8 cellular contexts compared by ENCODE assay signal in the genomic region with DNA sequence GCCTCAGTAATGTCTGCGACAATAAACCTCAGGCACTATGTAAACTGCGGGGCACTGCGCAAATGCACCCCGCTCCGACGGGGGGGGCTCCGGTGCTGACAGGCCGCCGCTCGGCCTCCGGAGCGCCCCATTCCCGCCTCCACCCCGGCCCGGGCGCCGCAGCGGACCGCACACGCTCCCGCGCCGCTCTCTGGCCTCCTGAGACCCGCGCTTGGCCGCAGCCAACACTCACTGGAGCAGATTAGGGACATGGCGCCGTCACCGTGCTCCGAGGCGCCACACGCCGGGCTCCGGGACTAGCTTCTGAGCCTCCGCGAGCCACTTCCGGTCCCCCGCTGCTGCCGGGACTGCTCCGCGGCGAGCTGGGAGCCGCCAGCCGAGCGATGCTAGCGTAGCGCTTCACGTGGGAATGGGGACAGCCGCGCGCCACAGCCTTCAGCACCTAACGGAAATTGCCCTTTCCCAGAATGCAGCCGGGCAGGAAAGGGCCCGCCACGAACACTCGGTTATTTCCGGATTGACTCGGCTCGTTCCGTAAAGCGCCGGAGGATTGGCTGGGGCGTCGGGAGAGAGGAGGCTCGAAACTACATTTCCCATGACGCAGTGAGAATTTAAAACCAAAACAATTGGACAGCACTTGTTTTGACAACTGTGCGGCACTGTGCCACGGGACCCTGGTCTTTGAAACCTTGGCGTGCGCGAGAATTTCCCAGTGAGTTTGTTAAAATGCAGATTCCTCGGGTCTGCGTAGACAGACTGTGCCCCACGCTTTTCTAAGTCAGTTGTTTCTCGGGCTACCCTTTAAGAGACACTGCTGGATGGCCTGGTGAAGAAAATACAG. TPM values are rescaled to one million over a fixed set of nuclear protein-coding genes. Genes with fewer than 3 reads are reported as not detected.
DNase-seq lines count a peak whose midpoint lies in the region; ATAC-seq and TF ChIP-seq lines count a peak whose summit lies in the region.

A gene (minus strand): TSS at position 454 of the 841 bp plus-strand sequence. CDS start 203 bp downstream, at position 251.

- no peaks in the 10 kb centered on the region for H3K9me2 ChIP-seq in SK-N-SH

- H3K36me3 ChIP-seq in SK-N-SH (replicated peaks in 1 of 2; ENCODE audit: control insufficient read depth in 1 of 2, insufficient read depth in 2 of 2, low read length in 1 of 2) (peaks cover 9 to 26% of the 10 kb centered on the region in 2 experiments), testis (ENCODE audit: low read depth, missing control alignments) (no peaks in the 10 kb centered on the region)

- intact Hi-C loops in testis (cut with DNase I; ENCODE audit: low total_unique reads), result no loop called here

- POLR2A ChIA-PET in SK-N-SH (lab: Yijun Ruan, JAX), result interaction anchor here (2.2 kb wide), 1 partner anchor 8 kb away, joined by 8 read pairs; a partner anchor contains a TSS

- CTCF ChIA-PET in SK-N-SH (lab: Yijun Ruan, JAX), result interaction anchor here (0.8 to 21.9 kb wide), 4 partner anchors 11 to 131 kb away, joined by 3 to 550 read pairs (median 7); a partner anchor contains a TSS

- peak within 1 kb of the TSS; percentile 92 for H3K4me2 ChIP-seq in SK-N-SH

- 0% methylated on average over 18 of the region's 75 CpGs for WGBS in SK-N-SH (ENCODE audit: low lambda C conversion rate)
- 0 to 1% methylated on average over 49 to 71 of the region's 75 CpGs for WGBS in testis, 2 donors

- ATAC-seq in HG02571 (IDR thresholded peaks at IDR 0.05; ENCODE audit: unreplicated experiment), result peak; percentile 74
- peak; percentile 92 for ATAC-seq in omental fat pad (ENCODE audit: low FRiP score)

- H3K27me3 ChIP-seq in SK-N-SH (ENCODE audit: insufficient read depth) (no peaks in the 10 kb centered on the region; the same call in 1 of the 2 replicates), testis (no peaks in the 10 kb centered on the region)

- no peaks in the 10 kb centered on the region for H3F3A ChIP-seq in SK-N-SH (replicated peaks; ENCODE audit: insufficient read depth)

- no peak for TF ChIP-seq RAD21 in SK-N-SH (IDR thresholded peaks at IDR 0.05; ENCODE audit: low read length)

- H3K4me1 ChIP-seq in SK-N-SH (ENCODE audit: control insufficient read depth in 1 of 2, insufficient read depth in 2 of 2, low read depth in 1 of 2, low read length in 1 of 2) (peaks cover 0 to 17% of the 10 kb centered on the region in 2 experiments; a peak in 2 of 4 replicates), testis (peaks cover 13% of the 10 kb centered on the region)

- TF ChIP-seq CTCF in SK-N-SH (IDR thresholded peaks at IDR 0.05) (no peak), omental fat pad (IDR thresholded peaks at IDR 0.05) (no peak), testis (IDR thresholded peaks at IDR 0.05) (no peak)

- peaks cover 23% of the 10 kb centered on the region for H4K20me1 ChIP-seq in SK-N-SH (ENCODE audit: insufficient read depth)

- peak; percentile 22 for TF ChIP-seq POLR2A in testis (IDR thresholded peaks at IDR 0.05)

- no peak for TF ChIP-seq EP300 in SK-N-SH (IDR thresholded peaks at IDR 0.05; ENCODE audit: borderline replicate concordance in 1 of 2, low read depth in 1 of 2, low read length in 1 of 2)

- H3K4me3 ChIP-seq in SK-N-SH (ENCODE audit: low read depth in 2 of 2, low read length in 1 of 2) (peak within 1 kb of the TSS; percentile 92 to 99), testis (peak within 1 kb of the TSS; percentile 96 to 99)

- H3K9me3 ChIP-seq in SK-N-SH (no peaks in the 10 kb centered on the region), testis (no peaks in the 10 kb centered on the region)

- H2AFZ ChIP-seq in SK-N-SH (ENCODE audit: low read depth), result peak within 1 kb of the TSS; percentile 83

- H3K9ac ChIP-seq in SK-N-SH, result peak within 1 kb of the TSS; percentile 89

- DNase-seq in GM04503 (ENCODE audit: low read depth) (peak; percentile 78), NCI-H1048 (lab: John Stamatoyannopoulos, UW) (peak; percentile 92), SK-N-SH (peak; percentile 97), globus pallidus (ENCODE audit: low spot score) (peak; percentile 97), omental fat pad (ENCODE audit: low spot score) (peak; percentile 98), testis (peak; percentile 98)
- DNase-seq in activated naive CD4-positive, alpha-beta T cell treated with anti-CD3 and anti-CD28 coated beads, Interleukin-2, amount 50 U/mL, for 16 hours, result peak; percentile 98

- H3K79me2 ChIP-seq in SK-N-SH (ENCODE audit: insufficient read depth), result peaks cover 43% of the 10 kb centered on the region

- peak within 1 kb of the TSS; percentile 83 to 90 for H3K27ac ChIP-seq in SK-N-SH (ENCODE audit: low read depth in 2 of 2, low read length in 1 of 2)
- peak within 1 kb of the TSS; percentile 77 to 93 for H3K27ac ChIP-seq in testis

TF ChIP-seq in SK-N-SH, 30 proteins besides CTCF, POLR2A, EP300 and RAD21 (continues in another document):
- no peak for TF ChIP-seq NFIC (IDR thresholded peaks at IDR 0.05; ENCODE audit: borderline replicate concordance)
- TF ChIP-seq CHD2 (IDR thresholded peaks at IDR 0.05; ENCODE audit: low read length, partially characterized antibody), result peak; percentile 97
- TF ChIP-seq FOXM1 (IDR thresholded peaks at IDR 0.05; ENCODE audit: low read depth), result no peak
- TF ChIP-seq TAF1 (IDR thresholded peaks at IDR 0.05; ENCODE audit: borderline replicate concordance, low read depth, low read length), result peak; percentile 82
- 0 out of 2 replicates have a peak, but pooled peaks have one; percentile 5 for TF ChIP-seq RCOR1 (IDR thresholded peaks at IDR 0.05; ENCODE audit: low read length)
- no peak for TF ChIP-seq TCF12 (IDR thresholded peaks at IDR 0.05)
- TF ChIP-seq, protein P1, sequence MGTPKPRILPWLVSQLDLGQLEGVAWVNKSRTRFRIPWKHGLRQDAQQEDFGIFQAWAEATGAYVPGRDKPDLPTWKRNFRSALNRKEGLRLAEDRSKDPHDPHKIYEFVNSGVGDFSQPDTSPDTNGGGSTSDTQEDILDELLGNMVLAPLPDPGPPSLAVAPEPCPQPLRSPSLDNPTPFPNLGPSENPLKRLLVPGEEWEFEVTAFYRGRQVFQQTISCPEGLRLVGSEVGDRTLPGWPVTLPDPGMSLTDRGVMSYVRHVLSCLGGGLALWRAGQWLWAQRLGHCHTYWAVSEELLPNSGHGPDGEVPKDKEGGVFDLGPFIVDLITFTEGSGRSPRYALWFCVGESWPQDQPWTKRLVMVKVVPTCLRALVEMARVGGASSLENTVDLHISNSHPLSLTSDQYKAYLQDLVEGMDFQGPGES (IDR thresholded peaks at IDR 0.05; ENCODE audit: low read depth, low read length), result no peak
- TF ChIP-seq, protein P2, sequence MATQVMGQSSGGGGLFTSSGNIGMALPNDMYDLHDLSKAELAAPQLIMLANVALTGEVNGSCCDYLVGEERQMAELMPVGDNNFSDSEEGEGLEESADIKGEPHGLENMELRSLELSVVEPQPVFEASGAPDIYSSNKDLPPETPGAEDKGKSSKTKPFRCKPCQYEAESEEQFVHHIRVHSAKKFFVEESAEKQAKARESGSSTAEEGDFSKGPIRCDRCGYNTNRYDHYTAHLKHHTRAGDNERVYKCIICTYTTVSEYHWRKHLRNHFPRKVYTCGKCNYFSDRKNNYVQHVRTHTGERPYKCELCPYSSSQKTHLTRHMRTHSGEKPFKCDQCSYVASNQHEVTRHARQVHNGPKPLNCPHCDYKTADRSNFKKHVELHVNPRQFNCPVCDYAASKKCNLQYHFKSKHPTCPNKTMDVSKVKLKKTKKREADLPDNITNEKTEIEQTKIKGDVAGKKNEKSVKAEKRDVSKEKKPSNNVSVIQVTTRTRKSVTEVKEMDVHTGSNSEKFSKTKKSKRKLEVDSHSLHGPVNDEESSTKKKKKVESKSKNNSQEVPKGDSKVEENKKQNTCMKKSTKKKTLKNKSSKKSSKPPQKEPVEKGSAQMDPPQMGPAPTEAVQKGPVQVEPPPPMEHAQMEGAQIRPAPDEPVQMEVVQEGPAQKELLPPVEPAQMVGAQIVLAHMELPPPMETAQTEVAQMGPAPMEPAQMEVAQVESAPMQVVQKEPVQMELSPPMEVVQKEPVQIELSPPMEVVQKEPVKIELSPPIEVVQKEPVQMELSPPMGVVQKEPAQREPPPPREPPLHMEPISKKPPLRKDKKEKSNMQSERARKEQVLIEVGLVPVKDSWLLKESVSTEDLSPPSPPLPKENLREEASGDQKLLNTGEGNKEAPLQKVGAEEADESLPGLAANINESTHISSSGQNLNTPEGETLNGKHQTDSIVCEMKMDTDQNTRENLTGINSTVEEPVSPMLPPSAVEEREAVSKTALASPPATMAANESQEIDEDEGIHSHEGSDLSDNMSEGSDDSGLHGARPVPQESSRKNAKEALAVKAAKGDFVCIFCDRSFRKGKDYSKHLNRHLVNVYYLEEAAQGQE (IDR thresholded peaks at IDR 0.05; ENCODE audit: low read depth, low read length), result peak; percentile 4; the same call in 1 of the 2 replicates
- TF ChIP-seq SIN3A (IDR thresholded peaks at IDR 0.05; ENCODE audit: borderline replicate concordance, low read depth, low read length), result no peak; the same call in 1 of the 2 replicates
- TF ChIP-seq FOXJ3 (CRISPR knock-in tag; IDR thresholded peaks at IDR 0.05), result no peak
- TF ChIP-seq RFX5 (IDR thresholded peaks at IDR 0.05; ENCODE audit: low read length), result no peak
- no peak for TF ChIP-seq EZH2phosphoT487 (IDR thresholded peaks at IDR 0.05; ENCODE audit: borderline replicate concordance, low read depth)
- TF ChIP-seq, protein P3, sequence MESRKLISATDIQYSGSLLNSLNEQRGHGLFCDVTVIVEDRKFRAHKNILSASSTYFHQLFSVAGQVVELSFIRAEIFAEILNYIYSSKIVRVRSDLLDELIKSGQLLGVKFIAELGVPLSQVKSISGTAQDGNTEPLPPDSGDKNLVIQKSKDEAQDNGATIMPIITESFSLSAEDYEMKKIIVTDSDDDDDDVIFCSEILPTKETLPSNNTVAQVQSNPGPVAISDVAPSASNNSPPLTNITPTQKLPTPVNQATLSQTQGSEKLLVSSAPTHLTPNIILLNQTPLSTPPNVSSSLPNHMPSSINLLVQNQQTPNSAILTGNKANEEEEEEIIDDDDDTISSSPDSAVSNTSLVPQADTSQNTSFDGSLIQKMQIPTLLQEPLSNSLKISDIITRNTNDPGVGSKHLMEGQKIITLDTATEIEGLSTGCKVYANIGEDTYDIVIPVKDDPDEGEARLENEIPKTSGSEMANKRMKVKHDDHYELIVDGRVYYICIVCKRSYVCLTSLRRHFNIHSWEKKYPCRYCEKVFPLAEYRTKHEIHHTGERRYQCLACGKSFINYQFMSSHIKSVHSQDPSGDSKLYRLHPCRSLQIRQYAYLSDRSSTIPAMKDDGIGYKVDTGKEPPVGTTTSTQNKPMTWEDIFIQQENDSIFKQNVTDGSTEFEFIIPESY (IDR thresholded peaks at IDR 0.05; ENCODE audit: borderline replicate concordance, low read depth), result peak; percentile 86; the same call in 1 of the 2 replicates
- TF ChIP-seq YY1 (IDR thresholded peaks at IDR 0.05; ENCODE audit: low read depth), result no peak

RNA-seq across cellular contexts. Expression of the gene that starts here (rescaled TPM):
- polyA plus RNA-seq in SK-N-SH (2012; rRNA removed), result 44.0 and 58.9 TPM in 2 replicates
- polyA plus RNA-seq in SK-N-SH (2012; cell fraction: cytosol; rRNA removed), result 36.1 and 49.0 TPM in 2 replicates
- 55.2 and 72.4 TPM in 2 replicates for polyA plus RNA-seq in SK-N-SH (2012; cell fraction: nucleus; rRNA removed)
- total RNA-seq in omental fat pad, result 10 to 100 TPM; 50.3 to 93.9 (median 58.0) TPM
- total RNA-seq in testis, result 100 to 1,000 TPM in 1 of 2 donors, 10 to 100 TPM in 1; 79.8 to 109 TPM
- polyA plus RNA-seq in testis (ENCODE audit: insufficient read depth, low read depth, low replicate concordance), result 71.6 TPM

Comparison
In these comparisons a context has a peak if more than half of its experiments do, and no peak if none do; other contexts are left out.
1. Peak in every context shown above with its lines: DNase-seq, ATAC-seq, H3K4me3 ChIP-seq and H3K27ac ChIP-seq.